In genomic region chr1:192811594-192812239, GRCh38 we compare ENCODE assay signal across 14 cellular contexts. TPM values are rescaled to one million over a fixed set of nuclear protein-coding genes. Genes with fewer than 3 reads are reported as not detected.
DNase-seq lines count a peak whose midpoint lies in the region; ATAC-seq and TF ChIP-seq lines count a peak whose summit lies in the region.
"Had no signal": no experiment of that assay in that cellular context is flagged by ENCODE, and none has a peak within 500 bp of the region (broad histone marks: within the 10 kb centered on the region; RNA-seq: fewer than 3 reads in every experiment).

No MANE protein-coding gene starts in this region.

- ATAC-seq in lower lobe of right lung = no peak
- ATAC-seq in thoracic aorta (ENCODE audit: insufficient number of reproducible peaks, low FRiP score, low read depth) = no peak
- no peak for ATAC-seq in HG03571 (IDR thresholded peaks at IDR 0.05; ENCODE audit: unreplicated experiment)
- ATAC-seq in WTC11 = no peak
- ATAC-seq: CD8-positive, alpha-beta T cell had no signal

- H3K27ac ChIP-seq in lower lobe of right lung (no peak overlapping the region), thoracic aorta (no peak overlapping the region)

- H3K4me3 Mint-ChIP-seq in brain (peak overlapping the region in 3 of 5 experiments; percentile 59 to 98 (median 66)), WTC11 (no peak overlapping the region)
- H3K4me3 Mint-ChIP-seq: activated CD4-positive, alpha-beta memory T cell treated with anti-CD3 and anti-CD28 coated beads, Interleukin-2, amount 10 ng/mL, durations not matched to agents 7 days and 5 days; HFFc6 had no signal

- POLR2A ChIA-PET in WTC11 (lab: Charles Lee) = interaction anchor here (1.0 kb wide), 1 partner anchor 102 kb away, joined by 3 read pairs; no protein-coding TSS in a partner anchor

- H3K27me3 Mint-ChIP-seq in brain = peaks cover 8% of the 10 kb centered on the region
- peaks cover 16% of the 10 kb centered on the region for H3K27me3 Mint-ChIP-seq in WTC11 (ENCODE audit: low read depth)

- H3K4me1 ChIP-seq in lower lobe of right lung (peaks cover 34% of the 10 kb centered on the region), thoracic aorta (ENCODE audit: control insufficient read depth in 1 of 2, low read depth in 2 of 2) (peaks cover 5 to 46% of the 10 kb centered on the region in 2 donors)

- H3K4me3 ChIP-seq in HFF-Myc (replicated peaks; ENCODE audit: low read depth, low read length) (peak overlapping the region; percentile 71), lower lobe of right lung (peak overlapping the region; percentile 67), thoracic aorta (peak overlapping the region; percentile 98)
- H3K4me3 ChIP-seq: testis had no signal

- peaks cover 32% of the 10 kb centered on the region for H3K36me3 Mint-ChIP-seq in brain
- H3K36me3 Mint-ChIP-seq in WTC11 = peaks cover 10% of the 10 kb centered on the region

- H3K27ac Mint-ChIP-seq in brain (no peak overlapping the region), WTC11 (no peak overlapping the region)
- H3K27ac Mint-ChIP-seq: activated CD4-positive, alpha-beta memory T cell treated with anti-CD3 and anti-CD28 coated beads, Interleukin-2, amount 10 ng/mL, durations not matched to agents 7 days and 5 days; CD8-positive, alpha-beta T cell; HFFc6 had no signal

- H3K4me1 Mint-ChIP-seq in brain = peaks cover 53% of the 10 kb centered on the region
- peaks cover 26% of the 10 kb centered on the region for H3K4me1 Mint-ChIP-seq in WTC11

- H3K27me3 ChIP-seq in lower lobe of right lung (ENCODE audit: low read depth) (no peaks in the 10 kb centered on the region), thoracic aorta (replicated peaks; ENCODE audit: insufficient read depth) (no peaks in the 10 kb centered on the region)
- H3K27me3 ChIP-seq: testis had no signal

- H3K9me3 Mint-ChIP-seq in brain (no peaks in the 10 kb centered on the region), WTC11 (no peaks in the 10 kb centered on the region)
- H3K9me3 Mint-ChIP-seq: activated CD4-positive, alpha-beta memory T cell treated with anti-CD3 and anti-CD28 coated beads, Interleukin-2, amount 10 ng/mL, durations not matched to agents 7 days and 5 days; CD8-positive, alpha-beta T cell; HFFc6 had no signal

- TF ChIP-seq CTCF in HFF-Myc (IDR thresholded peaks at IDR 0.05; ENCODE audit: low read depth, low read length, missing control alignments) = no peak
- no peak for TF ChIP-seq CTCF in brain (conservative IDR thresholded peaks at IDR 0.05)
- no peak for TF ChIP-seq CTCF in lower lobe of right lung (IDR thresholded peaks at IDR 0.05)
- TF ChIP-seq CTCF in thoracic aorta (IDR thresholded peaks at IDR 0.05) = no peak
- no peak for TF ChIP-seq CTCF in WTC11 (IDR thresholded peaks at IDR 0.05)

- peaks cover 12% of the 10 kb centered on the region for H3K36me3 ChIP-seq in lower lobe of right lung
- no peaks in the 10 kb centered on the region for H3K36me3 ChIP-seq in thoracic aorta

- CTCF ChIA-PET in WTC11 (lab: Charles Lee) = no interaction called here

- intact Hi-C loops in lower lobe of right lung (cut with DNase I) = no loop called here

- no peaks in the 10 kb centered on the region for H3K9me3 ChIP-seq in lower lobe of right lung
- no peaks in the 10 kb centered on the region for H3K9me3 ChIP-seq in thoracic aorta
- H3K9me3 ChIP-seq: testis had no signal

- DNase-seq in HFF-Myc (ENCODE audit: extremely low read depth, low read depth) (no peak), lower lobe of right lung (no peak), thoracic aorta (ENCODE audit: low spot score) (no peak), activated gamma-delta T cell (lab: John Stamatoyannopoulos, UW) (no peak), WTC11 (ENCODE audit: low spot score) (no peak), middle frontal gyrus (ENCODE audit: extremely low spot score, low spot score) (no peak)
- DNase-seq: activated CD4-positive, alpha-beta memory T cell treated with anti-CD3 and anti-CD28 coated beads, Interleukin-2, amount 10 ng/mL, durations not matched to agents 7 days and 5 days; CD8-positive, alpha-beta T cell; HFFc6; occipital lobe; SHP77 treated with DMSO at 0.1 percent for 48 hours; testis had no signal

TF ChIP-seq in WTC11, 78 proteins besides CTCF, POLR2A, EP300 and RAD21:
- TF ChIP-seq ZNF219 (CRISPR knock-in tag; IDR thresholded peaks at IDR 0.05; ENCODE audit: borderline replicate concordance) (no peak), GABPB1 (CRISPR knock-in tag; IDR thresholded peaks at IDR 0.05) (no peak), TEAD1 (CRISPR knock-in tag; IDR thresholded peaks at IDR 0.05) (no peak), FOXP1 (CRISPR knock-in tag; IDR thresholded peaks at IDR 0.05; ENCODE audit: borderline replicate concordance) (no peak), MYBL2 (CRISPR knock-in tag; IDR thresholded peaks at IDR 0.05) (no peak), ZSCAN18 (CRISPR knock-in tag; IDR thresholded peaks at IDR 0.05) (no peak), ZNF671 (CRISPR knock-in tag; IDR thresholded peaks at IDR 0.05) (no peak), ESRRA (CRISPR knock-in tag; IDR thresholded peaks at IDR 0.05; ENCODE audit: borderline replicate concordance) (no peak), GTF2I (CRISPR knock-in tag; conservative IDR thresholded peaks at IDR 0.05) (no peak), CREB1 (CRISPR knock-in tag; IDR thresholded peaks at IDR 0.05) (no peak), ATF6 (CRISPR knock-in tag; IDR thresholded peaks at IDR 0.05) (no peak), MXD4 (CRISPR knock-in tag; IDR thresholded peaks at IDR 0.05; ENCODE audit: borderline replicate concordance) (no peak), ZNF317 (CRISPR knock-in tag; IDR thresholded peaks at IDR 0.05; ENCODE audit: borderline replicate concordance, low read depth) (no peak), ZNF416 (CRISPR knock-in tag; IDR thresholded peaks at IDR 0.05) (no peak), MAX (CRISPR knock-in tag; IDR thresholded peaks at IDR 0.05) (no peak), STAT6 (CRISPR knock-in tag; conservative IDR thresholded peaks at IDR 0.05; ENCODE audit: low read depth) (no peak)

RNA-seq across cellular contexts. Expression of gene RGS2, which starts 2.9 kb away (rescaled TPM):
- 10.7 TPM for polyA plus RNA-seq in brain (ENCODE audit: insufficient read depth, low read depth, low replicate concordance)
- total RNA-seq in lower lobe of right lung = 63.8 TPM
- 100 to 1,000 TPM in 1 of 2 donors, 10 to 100 TPM in 1; 85.2 to 188 TPM for total RNA-seq in thoracic aorta
- 13.1 to 19.1 TPM (median 18.7 TPM) in 3 replicates for total RNA-seq in WTC11 (2021)
